Comparison of ENCODE assay signal across 8 cellular contexts in the genomic region with DNA sequence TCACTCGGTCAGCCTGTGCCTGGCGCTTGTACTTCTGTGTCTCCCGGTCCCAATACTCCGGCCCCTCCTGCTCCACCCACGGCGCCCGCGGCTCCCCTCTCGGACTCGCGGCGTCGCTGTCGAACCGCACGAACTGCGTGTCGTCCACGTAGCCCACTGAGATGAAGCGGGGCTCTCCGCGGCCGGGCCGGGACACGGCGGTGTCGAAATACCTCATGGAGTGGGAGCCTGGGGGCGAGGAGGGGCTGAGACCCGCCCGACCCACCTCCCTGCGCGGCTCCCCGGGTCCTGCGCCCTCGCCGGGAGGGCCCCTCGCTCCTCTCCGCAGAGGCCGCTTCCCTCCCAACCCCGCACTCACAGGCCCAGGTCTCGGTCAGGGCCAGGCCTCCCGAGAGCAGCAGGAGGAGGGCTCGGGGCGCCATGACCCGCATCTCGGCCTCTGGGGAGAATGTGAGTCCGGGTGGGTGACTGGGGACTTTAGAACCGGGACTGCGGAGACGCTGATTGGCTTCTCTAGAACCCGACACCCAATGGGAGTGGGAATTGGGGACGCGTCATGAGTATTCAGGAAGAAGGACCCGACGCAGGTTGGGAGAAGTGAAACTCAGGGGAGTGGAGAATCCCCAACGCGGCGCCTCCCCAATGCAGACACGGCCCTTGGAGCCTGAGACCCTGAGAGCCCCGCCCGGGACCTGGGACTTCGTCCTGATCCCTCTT.
DNase-seq lines count a peak whose midpoint lies in the region; ATAC-seq and TF ChIP-seq lines count a peak whose summit lies in the region.

A gene (minus strand): TSS at position 452 of the 717 bp plus-strand sequence. CDS start 21 bp downstream, at position 431.

- no peaks in the 10 kb centered on the region for H3K9me3 Mint-ChIP-seq in central memory CD8-positive, alpha-beta T cell

- peak; percentile 10 for TF ChIP-seq CTCF in AG04449 (IDR thresholded peaks at IDR 0.05; ENCODE audit: insufficient read depth, low read length, missing control alignments)

- CTCF ChIA-PET in AG04449 (lab: Yijun Ruan, JAX) = no interaction called here

- peaks cover 64% of the 10 kb centered on the region for H3K36me3 Mint-ChIP-seq in central memory CD8-positive, alpha-beta T cell (ENCODE audit: insufficient read depth)

- peak within 1 kb of the TSS; percentile 100 for H3K27ac Mint-ChIP-seq in central memory CD8-positive, alpha-beta T cell (ENCODE audit: low read depth)

- H3K4me1 Mint-ChIP-seq in central memory CD8-positive, alpha-beta T cell = peaks cover 76% of the 10 kb centered on the region

- ATAC-seq in GM18870 (IDR thresholded peaks at IDR 0.05; ENCODE audit: unreplicated experiment) (peak; percentile 78), HG03135 (IDR thresholded peaks at IDR 0.05; ENCODE audit: unreplicated experiment) (peak; percentile 79)
- peak; percentile 88 to 91 for ATAC-seq in activated CD4-positive, CD25-positive, alpha-beta regulatory T cell treated with anti-CD3 and anti-CD28 coated beads, Interleukin-2, amount 50 U/mL, for 24 hours
- peak; percentile 82 for ATAC-seq in central memory CD8-positive, alpha-beta T cell (replicated peaks; ENCODE audit: extremely low read depth, poor library complexity, severe bottlenecking)

- DNase-seq in AG04449 (ENCODE audit: low read depth, low spot score) (peak; percentile 80), NCI-H2227 (lab: John Stamatoyannopoulos, UW; ENCODE audit: unreplicated experiment) (peak; percentile 91), islet precursor cell (peak; percentile 96)
- peak; percentile 85 to 95 for DNase-seq in central memory CD8-positive, alpha-beta T cell (ENCODE audit: low spot score in 2 of 2)
- peak; percentile 78 for DNase-seq in stimulated activated CD4-positive, alpha-beta T cell treated with anti-CD3 and anti-CD28 coated beads, Interleukin-12 subunit alpha, Interleukin-12 subunit beta, amount 100 ng/mL, for 4 hours

- no peaks in the 10 kb centered on the region for H3K27me3 Mint-ChIP-seq in central memory CD8-positive, alpha-beta T cell

- H3K4me3 Mint-ChIP-seq in central memory CD8-positive, alpha-beta T cell = peak within 1 kb of the TSS; percentile 97

- peak within 1 kb of the TSS; percentile 72 for H3K4me3 ChIP-seq in AG04449 (ENCODE audit: low read depth, low read length)

- POLR2A ChIA-PET in AG04449 (lab: Yijun Ruan, JAX) = no interaction called here

Comparison
In these comparisons a context has a peak if more than half of its experiments do, and no peak if none do; other contexts are left out.
1. Peak in every context shown above with its lines: DNase-seq, ATAC-seq and H3K4me3 ChIP-seq.